In genomic region chr12:98873823-98874222, GRCh38 we compare ENCODE assay signal across 17 cellular contexts.
A peak's percentile ranks its signal among the peaks of the same experiment; 100 is the strongest.
DNase-seq lines count a peak whose midpoint lies in the region; ATAC-seq, FAIRE-seq and TF ChIP-seq lines count a peak whose summit lies in the region.
"Had no signal": no experiment of that assay in that cellular context is flagged by ENCODE, and none has a peak within 500 bp of the region (broad histone marks: within the 10 kb centered on the region; RNA-seq: fewer than 3 reads in every experiment).

No MANE protein-coding gene starts in this region.

- intact Hi-C loops in GM12878 (cut with micrococcal nuclease; ENCODE audit: unreplicated experiment): no loop called here
- intact Hi-C loops in dorsolateral prefrontal cortex (cut with DNase I): no loop called here
- intact Hi-C loops in CD4-positive, alpha-beta memory T cell (cut with micrococcal nuclease): no loop called here

- no TSS peak for BruUV-seq in GM12878 (replicated peaks; lab: Mats Ljungman, UMichigan)

- peak; percentile 17 for DNase-seq in SK-N-DZ (ENCODE audit: low spot score)
- DNase-seq in GM12878 (ENCODE audit: low read depth, low spot score): no peak
- no peak for DNase-seq in dorsolateral prefrontal cortex
- DNase-seq in CD4-positive, alpha-beta memory T cell: no peak
- DNase-seq: C1 segment of cervical spinal cord; Caco-2; CD8-positive, alpha-beta T cell; DMS153; DND-41; H9 had no signal

- FAIRE-seq in GM12878 (lab: Jason Lieb, UNC): peak; percentile 38
- FAIRE-seq: G401.6, GM19239 had no signal

- CTCF ChIA-PET in GM12878 (lab: Yijun Ruan, JAX): interaction anchor here (1.5 kb wide), 1 partner anchor 8 kb away, joined by 3 read pairs; no protein-coding TSS in a partner anchor
- CTCF ChIA-PET in CD4-positive, alpha-beta memory T cell (lab: Charles Lee; ENCODE audit: partially characterized antibody): no interaction called here

- H3K27ac ChIP-seq in GM12878 (ENCODE audit: control insufficient read depth, insufficient read depth) (no peak overlapping the region), dorsolateral prefrontal cortex (peak overlapping the region in 57 of 59 donors; percentile 9 to 99 (median 96)), temporal lobe (ENCODE audit: low read depth, low read length) (peak overlapping the region; percentile 96)
- H3K27ac ChIP-seq in CD4-positive, alpha-beta memory T cell (ENCODE audit: low read depth, low read length): no peak overlapping the region

- POLR2A ChIA-PET in GM12878 (lab: Charles Lee): no interaction called here
- POLR2A ChIA-PET in CD4-positive, alpha-beta memory T cell (lab: Charles Lee; ENCODE audit: partially characterized antibody): interaction anchor here (0.6 kb wide), 1 partner anchor 27 kb away, joined by 3 read pairs; no protein-coding TSS in a partner anchor

- no peak for TF ChIP-seq RAD21 in GM12878 (IDR thresholded peaks at IDR 0.05; ENCODE audit: insufficient read depth, low read depth, low read length)

- no peaks in the 10 kb centered on the region for H3K9me3 ChIP-seq in GM12878 (replicated peaks; ENCODE audit: control insufficient read depth, insufficient read depth, low read length)
- no peaks in the 10 kb centered on the region for H3K9me3 ChIP-seq in CD4-positive, alpha-beta memory T cell (ENCODE audit: control insufficient read depth in 1 of 2, low read length in 2 of 2)

- H3K9me3 Mint-ChIP-seq in CD4-positive, alpha-beta memory T cell: no peaks in the 10 kb centered on the region
- H3K9me3 Mint-ChIP-seq in activated T-helper 17 cell treated with anti-CD3 and anti-CD28 coated beads, Interleukin-2, amount 50 U/mL, for 72 hours: no peaks in the 10 kb centered on the region
- H3K9me3 Mint-ChIP-seq: CD8-positive, alpha-beta T cell; GM23338; H9 had no signal

- no peak for ATAC-seq in GM12878
- ATAC-seq in activated T-helper 17 cell treated with anti-CD3 and anti-CD28 coated beads, Interleukin-2, amount 50 U/mL, for 72 hours (replicated peaks): no peak
- ATAC-seq in HG02571 (IDR thresholded peaks at IDR 0.05; ENCODE audit: unreplicated experiment): no peak
- ATAC-seq: CD8-positive, alpha-beta T cell; GM23338; HCT116 had no signal

- no peaks in the 10 kb centered on the region for H3K79me2 ChIP-seq in GM12878 (ENCODE audit: control insufficient read depth, insufficient read depth, low read length)

- no peaks in the 10 kb centered on the region for H3K36me3 Mint-ChIP-seq in CD4-positive, alpha-beta memory T cell
- no peaks in the 10 kb centered on the region for H3K36me3 Mint-ChIP-seq in activated T-helper 17 cell treated with anti-CD3 and anti-CD28 coated beads, Interleukin-2, amount 50 U/mL, for 72 hours (ENCODE audit: low read depth)
- H3K36me3 Mint-ChIP-seq: CD8-positive, alpha-beta T cell had no signal

- no peak overlapping the region for H3K9ac ChIP-seq in GM12878 (ENCODE audit: control insufficient read depth, insufficient read depth, low read length)

- no peak for TF ChIP-seq POLR2A in GM12878 (IDR thresholded peaks at IDR 0.05; ENCODE audit: low read depth, low read length)

- no peak overlapping the region for H3K4me2 ChIP-seq in GM12878 (ENCODE audit: control insufficient read depth, insufficient read depth)
- H3K4me2 ChIP-seq: GM23338 had no signal

- H3K4me3 ChIP-seq in GM12878 (no peak overlapping the region), dorsolateral prefrontal cortex (no peak overlapping the region)
- no peak overlapping the region for H3K4me3 ChIP-seq in CD4-positive, alpha-beta memory T cell (ENCODE audit: low read length in 2 of 2)
- H3K4me3 ChIP-seq: GM23338 had no signal

- in situ Hi-C loops in GM12878 (cut with MboI): no loop called here

- no peak overlapping the region for H3K4me3 Mint-ChIP-seq in CD4-positive, alpha-beta memory T cell
- no peak overlapping the region for H3K4me3 Mint-ChIP-seq in activated T-helper 17 cell treated with anti-CD3 and anti-CD28 coated beads, Interleukin-2, amount 50 U/mL, for 72 hours
- H3K4me3 Mint-ChIP-seq: CD8-positive, alpha-beta T cell; GM23338; H9 had no signal

- H3K27me3 ChIP-seq in GM12878 (replicated peaks in 1 of 2; ENCODE audit: control insufficient read depth in 2 of 2, insufficient read depth in 2 of 2, low read length in 1 of 2) (peaks cover 0 to 2% of the 10 kb centered on the region in 2 experiments; a peak in 1 of 4 replicates), dorsolateral prefrontal cortex (no peaks in the 10 kb centered on the region)
- H3K27me3 ChIP-seq in CD4-positive, alpha-beta memory T cell (ENCODE audit: insufficient read depth, low read length): no peaks in the 10 kb centered on the region

- H2AFZ ChIP-seq in GM12878 (ENCODE audit: control insufficient read depth, low read depth, low read length): no peak overlapping the region
- H2AFZ ChIP-seq: GM23338 had no signal

- RAD21 ChIA-PET in GM12878 (lab: Charles Lee; ENCODE audit: unreplicated experiment): no interaction called here

- no peaks in the 10 kb centered on the region for H4K20me1 ChIP-seq in GM12878 (ENCODE audit: control insufficient read depth, insufficient read depth)

- H3K4me1 Mint-ChIP-seq in CD4-positive, alpha-beta memory T cell: peaks cover 0 to 4% (median 1%) of the 10 kb centered on the region in 4 donors
- no peaks in the 10 kb centered on the region for H3K4me1 Mint-ChIP-seq in activated T-helper 17 cell treated with anti-CD3 and anti-CD28 coated beads, Interleukin-2, amount 50 U/mL, for 72 hours

- no peak overlapping the region for H3K27ac Mint-ChIP-seq in CD4-positive, alpha-beta memory T cell
- no peak overlapping the region for H3K27ac Mint-ChIP-seq in activated T-helper 17 cell treated with anti-CD3 and anti-CD28 coated beads, Interleukin-2, amount 50 U/mL, for 72 hours
- H3K27ac Mint-ChIP-seq: CD8-positive, alpha-beta T cell; GM23338; H9 had no signal

- peaks cover 0 to 6% of the 10 kb centered on the region in 2 donors for H3K27me3 Mint-ChIP-seq in CD4-positive, alpha-beta memory T cell
- peaks cover 13% of the 10 kb centered on the region for H3K27me3 Mint-ChIP-seq in activated T-helper 17 cell treated with anti-CD3 and anti-CD28 coated beads, Interleukin-2, amount 50 U/mL, for 72 hours

- H3K36me3 ChIP-seq in GM12878 (ENCODE audit: control insufficient read depth in 2 of 2, insufficient read depth in 2 of 2, low read length in 1 of 2): no peaks in the 10 kb centered on the region
- H3K36me3 ChIP-seq in CD4-positive, alpha-beta memory T cell (ENCODE audit: insufficient read depth, low read length): no peaks in the 10 kb centered on the region

- SMC1A ChIA-PET in GM12878 (lab: Charles Lee; ENCODE audit: uncharacterized antibody, unreplicated experiment): no interaction called here

- no peak for TF ChIP-seq CTCF in GM12878 (IDR thresholded peaks at IDR 0.05 in 2 of 3, conservative IDR thresholded peaks at IDR 0.05 in 1 of 3; ENCODE audit: control insufficient read depth in 2 of 3, extremely low read depth in 1 of 3, insufficient read depth in 1 of 3, low read depth in 3 of 3, low read length in 3 of 3)
- no peak for TF ChIP-seq CTCF in dorsolateral prefrontal cortex (IDR thresholded peaks at IDR 0.05 in 54 of 56, conservative IDR thresholded peaks at IDR 0.05 in 2 of 56; ENCODE audit: low read depth in 1 of 56, partially characterized antibody in 56 of 56)

- 39% methylated on average over 1 of the region's 1 CpG for WGBS in GM12878 (ENCODE audit: insufficient coverage, insufficient replicate concordance, low lambda C conversion rate, missing lambda C conversion rate)

- TF ChIP-seq EP300 in GM12878 (IDR thresholded peaks at IDR 0.05; ENCODE audit: borderline replicate concordance in 1 of 2, control insufficient read depth in 1 of 2, low read depth in 2 of 2, low read length in 2 of 2): no peak

- H3K4me1 ChIP-seq in GM12878 (ENCODE audit: control insufficient read depth, insufficient read depth, low read length): no peaks in the 10 kb centered on the region
- no peaks in the 10 kb centered on the region for H3K4me1 ChIP-seq in CD4-positive, alpha-beta memory T cell (ENCODE audit: insufficient read depth, low read length)
- H3K4me1 ChIP-seq: Caco-2 had no signal

TF ChIP-seq in GM12878, 131 proteins besides CTCF, POLR2A, EP300 and RAD21:
- no peak for TF ChIP-seq CHD1 (IDR thresholded peaks at IDR 0.05; ENCODE audit: low read depth, low read length)
- TF ChIP-seq ZNF384 (IDR thresholded peaks at IDR 0.05; ENCODE audit: borderline replicate concordance, low read depth, low read length): no peak
- TF ChIP-seq LARP7 (IDR thresholded peaks at IDR 0.05): no peak
- TF ChIP-seq, protein P1, sequence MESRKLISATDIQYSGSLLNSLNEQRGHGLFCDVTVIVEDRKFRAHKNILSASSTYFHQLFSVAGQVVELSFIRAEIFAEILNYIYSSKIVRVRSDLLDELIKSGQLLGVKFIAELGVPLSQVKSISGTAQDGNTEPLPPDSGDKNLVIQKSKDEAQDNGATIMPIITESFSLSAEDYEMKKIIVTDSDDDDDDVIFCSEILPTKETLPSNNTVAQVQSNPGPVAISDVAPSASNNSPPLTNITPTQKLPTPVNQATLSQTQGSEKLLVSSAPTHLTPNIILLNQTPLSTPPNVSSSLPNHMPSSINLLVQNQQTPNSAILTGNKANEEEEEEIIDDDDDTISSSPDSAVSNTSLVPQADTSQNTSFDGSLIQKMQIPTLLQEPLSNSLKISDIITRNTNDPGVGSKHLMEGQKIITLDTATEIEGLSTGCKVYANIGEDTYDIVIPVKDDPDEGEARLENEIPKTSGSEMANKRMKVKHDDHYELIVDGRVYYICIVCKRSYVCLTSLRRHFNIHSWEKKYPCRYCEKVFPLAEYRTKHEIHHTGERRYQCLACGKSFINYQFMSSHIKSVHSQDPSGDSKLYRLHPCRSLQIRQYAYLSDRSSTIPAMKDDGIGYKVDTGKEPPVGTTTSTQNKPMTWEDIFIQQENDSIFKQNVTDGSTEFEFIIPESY (IDR thresholded peaks at IDR 0.05): no peak

Comparison
In these comparisons a context has a peak if more than half of its experiments do, and no peak if none do; other contexts are left out.
1. H3K27ac ChIP-seq: peak in dorsolateral prefrontal cortex (57 of 59) and temporal lobe (single experiment); none in GM12878 (single experiment) and CD4-positive, alpha-beta memory T cell (single experiment).